In genomic region chr12:92503029-92503931, GRCh38 we compare ENCODE assay signal across 10 cellular contexts.
DNase-seq lines count a peak whose midpoint lies in the region; ATAC-seq, FAIRE-seq and TF ChIP-seq lines count a peak whose summit lies in the region.
"Had no signal": no experiment of that assay in that cellular context is flagged by ENCODE, and none has a peak within 500 bp of the region (broad histone marks: within the 10 kb centered on the region; RNA-seq: fewer than 3 reads in every experiment).

No MANE protein-coding gene starts in this region.

- H3K36me3 ChIP-seq in kidney (ENCODE audit: control insufficient read depth in 1 of 2, insufficient read depth in 2 of 2, low read length in 2 of 2) (no peaks in the 10 kb centered on the region), thyroid gland (no peaks in the 10 kb centered on the region), brain microvascular endothelial cell (replicated peaks) (no peaks in the 10 kb centered on the region)

- no peaks in the 10 kb centered on the region for H3K27me3 Mint-ChIP-seq in T-helper 17 cell

- H3K27me3 ChIP-seq in thyroid gland = no peaks in the 10 kb centered on the region
- no peaks in the 10 kb centered on the region for H3K27me3 ChIP-seq in brain microvascular endothelial cell (replicated peaks)

- peak; percentile 56 for DNase-seq in activated CD4-positive, alpha-beta T cell treated with anti-CD3 and anti-CD28 coated beads for 48 hours
- DNase-seq in activated CD4-positive, alpha-beta T cell treated with anti-CD3 and anti-CD28 coated beads for 1 hour = no peak
- DNase-seq in T-helper 17 cell = no peak
- DNase-seq in kidney = no peak
- peak; percentile 4 to 14 for DNase-seq in thyroid gland
- DNase-seq in brain microvascular endothelial cell = no peak
- no peak for DNase-seq in HPDE6-E6E7 (ENCODE audit: extremely low spot score)

- peak; percentile 59 for ATAC-seq in HG02884 (IDR thresholded peaks at IDR 0.05; ENCODE audit: unreplicated experiment)
- ATAC-seq in T-helper 17 cell = no peak

- TF ChIP-seq CTCF in kidney (IDR thresholded peaks at IDR 0.05; ENCODE audit: borderline replicate concordance, extremely low read depth, insufficient read depth) = no peak
- TF ChIP-seq CTCF in thyroid gland (IDR thresholded peaks at IDR 0.05) = no peak
- no peak for TF ChIP-seq CTCF in brain microvascular endothelial cell (IDR thresholded peaks at IDR 0.05; ENCODE audit: low read depth, low read length, missing control alignments)

- peak overlapping the region; percentile 45 for H3K27ac Mint-ChIP-seq in T-helper 17 cell

- in situ Hi-C loops in brain microvascular endothelial cell (cut with HindIII; ENCODE audit: low pct_ligation_motif_present, low sequenced_read_pairs) = no loop called here

- H3K4me3 ChIP-seq in kidney (ENCODE audit: low read length in 2 of 2) = no peak overlapping the region
- H3K4me3 ChIP-seq in thyroid gland (replicated peaks in 1 of 3) = no peak overlapping the region
- H3K4me3 ChIP-seq in brain microvascular endothelial cell (ENCODE audit: low read depth, low read length) = no peak overlapping the region

- H3K4me1 ChIP-seq in kidney (ENCODE audit: control insufficient read depth in 1 of 2, insufficient read depth in 1 of 2, low read depth in 1 of 2, low read length in 2 of 2) = peaks cover 32 to 46% of the 10 kb centered on the region in 2 donors
- H3K4me1 ChIP-seq in thyroid gland = peaks cover 44 to 48% of the 10 kb centered on the region in 2 donors

- peaks cover 19% of the 10 kb centered on the region for H3K4me1 Mint-ChIP-seq in T-helper 17 cell

- intact Hi-C loops in kidney (cut with DNase I) = no loop called here
- intact Hi-C loops in thyroid gland (cut with DNase I) = no loop called here

- no peak for TF ChIP-seq POLR2A in thyroid gland (IDR thresholded peaks at IDR 0.05)

- H3K27ac ChIP-seq in kidney (ENCODE audit: low read depth in 2 of 2, low read length in 2 of 2) (peak overlapping the region; percentile 71 to 72), thyroid gland (peak overlapping the region; percentile 70 to 77 (median 72)), brain microvascular endothelial cell (no peak overlapping the region)
- H3K27ac ChIP-seq: C4-2B had no signal

- H3K9me3 ChIP-seq in T-helper 17 cell (ENCODE audit: control insufficient read depth, low read length, poor library complexity, severe bottlenecking) (no peaks in the 10 kb centered on the region), kidney (ENCODE audit: control insufficient read depth in 1 of 2, low read length in 2 of 2) (no peaks in the 10 kb centered on the region), thyroid gland (no peaks in the 10 kb centered on the region)

- 49 to 52% methylated on average over 12 of the region's 12 CpGs for WGBS in thyroid gland, 2 donors

- FAIRE-seq in kidney (lab: Jason Lieb, UNC) = no peak
- FAIRE-seq: keratinocyte had no signal

- H3K4me3 Mint-ChIP-seq in T-helper 17 cell = peak overlapping the region; percentile 1

- peaks cover 2% of the 10 kb centered on the region for H3K36me3 Mint-ChIP-seq in T-helper 17 cell (ENCODE audit: low read depth)

- peak overlapping the region in 1 of 2 donors; percentile 30 for H3K9ac ChIP-seq in kidney (ENCODE audit: low read length in 2 of 2)

Comparison
In these comparisons a context has a peak if more than half of its experiments do, and no peak if none do; other contexts are left out.
1. DNase-seq: peak in activated CD4-positive, alpha-beta T cell treated with anti-CD3 and anti-CD28 coated beads for 48 hours (single experiment) and thyroid gland (2 of 2); none in activated CD4-positive, alpha-beta T cell treated with anti-CD3 and anti-CD28 coated beads for 1 hour (single experiment), T-helper 17 cell (0 of 3), kidney (single experiment), brain microvascular endothelial cell (single experiment) and HPDE6-E6E7 (single experiment).